2 cellular contexts compared by ENCODE assay signal in the genomic region with DNA sequence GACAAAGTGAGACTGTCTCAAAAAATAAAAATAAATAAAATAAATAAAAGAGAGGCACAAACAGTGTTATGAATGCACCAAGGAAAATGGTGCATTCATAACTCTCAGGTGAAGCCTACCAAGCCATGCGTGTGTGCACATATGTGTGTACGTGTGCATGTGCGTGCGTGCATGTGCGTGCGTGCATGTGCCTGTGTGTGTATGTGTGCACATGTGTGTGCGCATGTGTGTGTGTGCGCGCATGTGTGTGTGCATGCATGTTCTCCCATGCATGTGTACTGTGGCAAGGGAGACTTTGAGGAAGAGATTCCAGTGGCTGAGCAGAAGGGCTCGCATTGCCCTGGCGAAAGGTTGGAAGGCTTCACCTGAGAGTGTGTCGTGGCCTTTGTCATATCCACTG.
TF ChIP-seq lines count a peak whose summit lies in the region.

No MANE protein-coding gene starts in this region.

TF ChIP-seq in endothelial cell of umbilical vein, 7 proteins besides CTCF, POLR2A, EP300 and RAD21:
- TF ChIP-seq FOS (IDR thresholded peaks at IDR 0.05; ENCODE audit: borderline replicate concordance, insufficient read depth, low read length) (no peak), JUN (IDR thresholded peaks at IDR 0.05; ENCODE audit: borderline replicate concordance, insufficient read depth, insufficient read length, low read depth) (no peak), POLR2AphosphoS5 (IDR thresholded peaks at IDR 0.05; ENCODE audit: insufficient read depth, low read depth, low read length) (no peak), MYC (IDR thresholded peaks at IDR 0.05; ENCODE audit: low read depth, low read length) (no peak), GATA2 (IDR thresholded peaks at IDR 0.05; ENCODE audit: insufficient read depth, insufficient read length, low read depth, low read length) (no peak), EZH2 (IDR thresholded peaks at IDR 0.05; ENCODE audit: borderline replicate concordance, low read depth, low read length, severe bottlenecking) (no peak), MAX (IDR thresholded peaks at IDR 0.05; ENCODE audit: insufficient read depth, insufficient read length) (peak; percentile 52)

TF ChIP-seq in HEK293T, 16 proteins besides CTCF, POLR2A, EP300 and RAD21:
- TF ChIP-seq NFRKB (IDR thresholded peaks at IDR 0.05): no peak
- TF ChIP-seq FOXK2 (IDR thresholded peaks at IDR 0.05): no peak
- no peak for TF ChIP-seq FOXM1 (IDR thresholded peaks at IDR 0.05; ENCODE audit: borderline replicate concordance)
- TF ChIP-seq BHLHE40 (IDR thresholded peaks at IDR 0.05; ENCODE audit: borderline replicate concordance): no peak
- no peak for TF ChIP-seq ZNF384 (IDR thresholded peaks at IDR 0.05)
- no peak for TF ChIP-seq PKNOX1 (IDR thresholded peaks at IDR 0.05)
- TF ChIP-seq HDGF (IDR thresholded peaks at IDR 0.05; ENCODE audit: borderline replicate concordance): no peak
- TF ChIP-seq TARDBP (IDR thresholded peaks at IDR 0.05): no peak
- no peak for TF ChIP-seq SP1 (IDR thresholded peaks at IDR 0.05)
- TF ChIP-seq L3MBTL2 (conservative IDR thresholded peaks at IDR 0.05): no peak
- no peak for TF ChIP-seq FOXA1 (IDR thresholded peaks at IDR 0.05)
- TF ChIP-seq SUZ12 (IDR thresholded peaks at IDR 0.05): no peak
- no peak for TF ChIP-seq ELF4 (IDR thresholded peaks at IDR 0.05)
- TF ChIP-seq LEF1 (IDR thresholded peaks at IDR 0.05; ENCODE audit: borderline replicate concordance): no peak
